Comparison of ENCODE assay signal across 21 cellular contexts in the genomic region with DNA sequence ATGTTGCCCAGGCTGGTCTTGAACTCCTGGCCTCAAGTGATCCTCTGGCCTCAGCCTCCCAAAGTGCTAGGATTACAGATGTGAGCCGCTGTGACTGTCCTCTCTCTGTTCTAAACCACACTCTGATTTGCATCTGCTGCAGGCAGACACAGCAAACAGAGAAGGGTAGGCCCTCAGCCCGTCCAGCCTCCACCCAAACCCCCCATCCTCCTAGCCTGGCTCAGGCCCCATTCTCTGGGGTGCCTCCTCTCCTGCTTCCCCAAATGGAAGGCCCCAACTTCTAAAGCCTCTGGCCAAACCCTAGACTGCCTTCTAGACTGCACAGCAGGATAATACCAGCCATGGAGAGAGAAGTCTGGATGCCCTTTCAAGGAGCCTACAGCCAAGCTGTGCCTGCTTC. TPM values are rescaled to one million over a fixed set of nuclear protein-coding genes. Genes with fewer than 3 reads are reported as not detected.
DNase-seq lines count a peak whose midpoint lies in the region; ATAC-seq, FAIRE-seq and TF ChIP-seq lines count a peak whose summit lies in the region.
"Had no signal": no experiment of that assay in that cellular context is flagged by ENCODE, and none has a peak within 500 bp of the region (broad histone marks: within the 10 kb centered on the region; RNA-seq: fewer than 3 reads in every experiment).

No MANE protein-coding gene starts in this region.

- H3K4me2 ChIP-seq in HepG2 (ENCODE audit: low read depth, low read length): no peak overlapping the region
- H3K4me2 ChIP-seq in osteoblast (ENCODE audit: insufficient read depth, low read length): no peak overlapping the region

- H2AFZ ChIP-seq in HepG2 (ENCODE audit: low read length) (no peak overlapping the region), osteoblast (ENCODE audit: low read length) (peak overlapping the region; percentile 40)
- H2AFZ ChIP-seq: neural progenitor cell had no signal

- no peak overlapping the region for H3K4me3 Mint-ChIP-seq in WTC11
- H3K4me3 Mint-ChIP-seq in immature natural killer cell: no peak overlapping the region
- H3K4me3 Mint-ChIP-seq: activated CD4-positive, alpha-beta T cell treated with anti-CD3 and anti-CD28 coated beads, Interleukin-2, amount 10 ng/mL, durations not matched to agents 7 days and 5 days; activated naive CD4-positive, alpha-beta T cell treated with anti-CD3 and anti-CD28 coated beads for 36 hours; activated T-cell treated with anti-CD3 and anti-CD28 coated beads, Interleukin-2, amount 50 U/mL, for 4 hours; neural progenitor cell had no signal

- POLR2A ChIA-PET in HepG2 (lab: Yijun Ruan, JAX): interaction anchor here (0.7 to 2.2 kb wide), 4 partner anchors 72 to 142 kb away, joined by 3 to 11 read pairs (median 4); a partner anchor contains a TSS
- POLR2A ChIA-PET in WTC11 (lab: Charles Lee): no interaction called here

- H3K36me3 ChIP-seq in right lobe of liver (no peaks in the 10 kb centered on the region), HepG2 (replicated peaks in 1 of 2; ENCODE audit: control insufficient read depth in 1 of 2, insufficient read depth in 2 of 2, low read length in 2 of 2) (no peaks in the 10 kb centered on the region), osteoblast (ENCODE audit: insufficient read depth, low read length) (no peaks in the 10 kb centered on the region)
- H3K36me3 ChIP-seq: BE2C, HAP-1, heart right ventricle, neural progenitor cell, prostate gland, thoracic aorta had no signal

- BruUV-seq in HepG2 (replicated peaks; lab: Mats Ljungman, UMichigan): no TSS peak

- H3K9me3 ChIP-seq in right lobe of liver: no peaks in the 10 kb centered on the region
- no peaks in the 10 kb centered on the region for H3K9me3 ChIP-seq in HepG2 (ENCODE audit: low read length)
- no peaks in the 10 kb centered on the region for H3K9me3 ChIP-seq in osteoblast (ENCODE audit: low read depth, low read length)
- H3K9me3 ChIP-seq: BE2C, HAP-1, heart right ventricle, prostate gland, thoracic aorta had no signal

- intact Hi-C loops in right lobe of liver (cut with DNase I): loop anchor here in 1 of 2 donors (2.0 to 10.0 kb wide), 2 partner anchors 101 to 205 kb away; no protein-coding TSS in a partner anchor
- intact Hi-C loops in HepG2 (cut with micrococcal nuclease; ENCODE audit: unreplicated experiment): no loop called here

- TF ChIP-seq EP300 in HepG2 (IDR thresholded peaks at IDR 0.05; ENCODE audit: low read depth in 2 of 2, low read length in 2 of 2) (no peak), HepG2 (CRISPR knock-in tag; IDR thresholded peaks at IDR 0.05; ENCODE audit: borderline replicate concordance) (no peak)

- 63% methylated on average over 2 of the region's 2 CpGs for WGBS in right lobe of liver (ENCODE audit: insufficient coverage, low coverage, low lambda C conversion rate, missing lambda C conversion rate)
- 39% methylated on average over 2 of the region's 2 CpGs for WGBS in HepG2 (ENCODE audit: low lambda C conversion rate)

- no peak overlapping the region for H3K9ac ChIP-seq in HepG2 (ENCODE audit: insufficient read depth, low read depth, low read length)
- H3K9ac ChIP-seq: neural progenitor cell had no signal

- H4K20me1 ChIP-seq in HepG2 (ENCODE audit: insufficient read depth, low read length) (no peaks in the 10 kb centered on the region), osteoblast (ENCODE audit: insufficient read depth, low read length) (no peaks in the 10 kb centered on the region)

- H3K4me1 ChIP-seq in right lobe of liver (no peaks in the 10 kb centered on the region), HepG2 (ENCODE audit: insufficient read depth, low read length) (peaks cover 34% of the 10 kb centered on the region), osteoblast (ENCODE audit: insufficient read depth, low read length) (peaks cover 10% of the 10 kb centered on the region)
- H3K4me1 ChIP-seq: HAP-1, prostate gland had no signal

- in situ Hi-C loops in HepG2 (cut with HindIII; ENCODE audit: extremely low pct_ligation_motif_present, low pct_unique_long_range_greater_than_20kb): no loop called here

- ATAC-seq in right lobe of liver (no peak), HepG2 (no peak), WTC11 (no peak), HG02642 (IDR thresholded peaks at IDR 0.05; ENCODE audit: poor library complexity, unreplicated experiment) (no peak)

- H3K4me3 ChIP-seq in right lobe of liver (no peak overlapping the region), HepG2 (replicated peaks in 1 of 3; ENCODE audit: insufficient read depth in 1 of 3, low read depth in 2 of 3, low read length in 3 of 3) (no peak overlapping the region), osteoblast (ENCODE audit: insufficient read depth, low read length) (no peak overlapping the region)
- H3K4me3 ChIP-seq: coronary artery, HAP-1, heart right ventricle, neural progenitor cell, prostate gland, SK-N-MC, thoracic aorta had no signal

- H3K4me1 Mint-ChIP-seq in WTC11: peaks cover 20% of the 10 kb centered on the region
- H3K4me1 Mint-ChIP-seq in immature natural killer cell: no peaks in the 10 kb centered on the region
- H3K4me1 Mint-ChIP-seq: activated CD4-positive, alpha-beta T cell treated with anti-CD3 and anti-CD28 coated beads, Interleukin-2, amount 10 ng/mL, durations not matched to agents 7 days and 5 days had no signal

- H3K27ac Mint-ChIP-seq in WTC11 (no peak overlapping the region; the same call in 1 of the 2 replicates), immature natural killer cell (no peak overlapping the region)
- H3K27ac Mint-ChIP-seq: activated CD4-positive, alpha-beta T cell treated with anti-CD3 and anti-CD28 coated beads, Interleukin-2, amount 10 ng/mL, durations not matched to agents 7 days and 5 days; activated naive CD4-positive, alpha-beta T cell treated with anti-CD3 and anti-CD28 coated beads for 36 hours; neural progenitor cell had no signal

- H3K27me3 ChIP-seq in right lobe of liver (no peaks in the 10 kb centered on the region), HepG2 (ENCODE audit: control insufficient read depth in 1 of 2, insufficient read depth in 2 of 2, low read length in 2 of 2) (peaks cover 9 to 30% of the 10 kb centered on the region in 2 experiments; a peak in 4 of 5 replicates), osteoblast (ENCODE audit: insufficient read depth, low read length) (no peaks in the 10 kb centered on the region)
- H3K27me3 ChIP-seq: BE2C had no signal

- CTCF ChIA-PET in HepG2 (lab: Yijun Ruan, JAX; ENCODE audit: low intra/inter-chr PET ratio, low total read pairs) (interaction anchor here (1.1 to 2.8 kb wide), 4 partner anchors 98 to 216 kb away, joined by 3 to 24 read pairs (median 12); a partner anchor contains a TSS), WTC11 (lab: Charles Lee) (interaction anchor here (0.5 to 7.1 kb wide), 38 partner anchors 8 to 698 kb away, joined by 3 to 177 read pairs (median 7); a partner anchor contains a TSS)

- TF ChIP-seq CTCF in right lobe of liver (IDR thresholded peaks at IDR 0.05) (no peak), HepG2 (CRISPR knock-in tag; IDR thresholded peaks at IDR 0.05) (no peak), WTC11 (IDR thresholded peaks at IDR 0.05) (no peak), osteoblast (IDR thresholded peaks at IDR 0.05; ENCODE audit: extremely low read depth, low read depth, low read length) (no peak)

- no peak for FAIRE-seq in HepG2 (lab: Jason Lieb, UNC)

- H3K27ac ChIP-seq in right lobe of liver (no peak overlapping the region), HepG2 (ENCODE audit: extremely low read length, insufficient read depth, low read length) (no peak overlapping the region), osteoblast (ENCODE audit: low read depth, low read length) (no peak overlapping the region)
- H3K27ac ChIP-seq: coronary artery, neural progenitor cell, prostate gland, SK-N-MC had no signal

- H3K9me3 Mint-ChIP-seq in WTC11 (no peaks in the 10 kb centered on the region), immature natural killer cell (no peaks in the 10 kb centered on the region)
- H3K9me3 Mint-ChIP-seq: activated CD4-positive, alpha-beta T cell treated with anti-CD3 and anti-CD28 coated beads, Interleukin-2, amount 10 ng/mL, durations not matched to agents 7 days and 5 days; activated naive CD4-positive, alpha-beta T cell treated with anti-CD3 and anti-CD28 coated beads for 36 hours; activated T-cell treated with anti-CD3 and anti-CD28 coated beads, Interleukin-2, amount 50 U/mL, for 4 hours; neural progenitor cell had no signal

- no peaks in the 10 kb centered on the region for H3K79me2 ChIP-seq in HepG2 (ENCODE audit: insufficient read depth, low read length)
- no peaks in the 10 kb centered on the region for H3K79me2 ChIP-seq in osteoblast (ENCODE audit: insufficient read depth, low read length)

- no peak for TF ChIP-seq POLR2A in right lobe of liver (IDR thresholded peaks at IDR 0.05)
- TF ChIP-seq POLR2A in HepG2 (IDR thresholded peaks at IDR 0.05; ENCODE audit: insufficient read depth in 1 of 2, low read depth in 2 of 2, low read length in 2 of 2): no peak

- DNase-seq in right lobe of liver (peak in 2 of 3 donors; percentile 13 to 30), HepG2 (ENCODE audit: low spot score) (no peak), WTC11 (ENCODE audit: low spot score) (peak; percentile 1), osteoblast (ENCODE audit: insufficient read length, low spot score, missing footprints) (peak; percentile 80), immature natural killer cell (no peak), NCI-H82 (lab: John Stamatoyannopoulos, UW) (no peak), epidermal melanocyte (ENCODE audit: insufficient read length, low spot score) (no peak)

- no peaks in the 10 kb centered on the region for H3K36me3 Mint-ChIP-seq in WTC11
- no peaks in the 10 kb centered on the region for H3K36me3 Mint-ChIP-seq in immature natural killer cell
- H3K36me3 Mint-ChIP-seq: neural progenitor cell had no signal

- peaks cover 2% of the 10 kb centered on the region for H3K27me3 Mint-ChIP-seq in WTC11 (ENCODE audit: low read depth)
- peaks cover 0 to 13% (median 2%) of the 10 kb centered on the region in 3 donors for H3K27me3 Mint-ChIP-seq in immature natural killer cell (ENCODE audit: low read depth in 3 of 3)

- TF ChIP-seq RAD21 in HepG2 (CRISPR knock-in tag; IDR thresholded peaks at IDR 0.05): no peak

RNA-seq across cellular contexts. Expression of a gene that starts 4.1 kb away (rescaled TPM):
- total RNA-seq in right lobe of liver (under 1 TPM; 0.18 to 0.50 (median 0.27) TPM), HepG2 (2016; rRNA removed; fragmentation: Illumina TruSeq; extraction: Trizol) (0.11 and 0.35 TPM in 2 replicates), WTC11 (2021) (1.5 to 2.2 TPM (median 1.6 TPM) in 3 replicates), osteoblast (under 0.01 TPM in 2 replicates)
- 0.20 TPM in 1 of 2 replicates, not detected in the other for total RNA-seq in HepG2 (2016; cell fraction: cytosol; rRNA removed; fragmentation: Illumina TruSeq; extraction: Trizol; ENCODE audit: low read depth)
- total RNA-seq in HepG2 (2016; cell fraction: insoluble cytoplasmic fraction; rRNA removed; fragmentation: Illumina TruSeq; extraction: Trizol): 0.50 TPM in 1 of 2 replicates, not detected in the other
- total RNA-seq in HepG2 (2016; cell fraction: membrane; rRNA removed; fragmentation: Illumina TruSeq; extraction: Trizol): 0.10 and 0.22 TPM in 2 replicates
- total RNA-seq in HepG2 (2016; cell fraction: nucleus; rRNA removed; fragmentation: Illumina TruSeq; extraction: Trizol): 0.63 TPM in 1 of 2 replicates, not detected in the other
- polyA plus RNA-seq in HepG2 (2011; rRNA removed) (0.16 and 0.29 TPM in 2 replicates), immature natural killer cell (1 to 10 TPM in 1 of 3 donors, not detected in 2; 1.1 TPM)
- polyA plus RNA-seq in HepG2 (2011; cell fraction: cytosol; rRNA removed): 0.08 and 0.24 TPM in 2 replicates
- polyA plus RNA-seq in HepG2 (2011; cell fraction: nucleus; rRNA removed): 0.24 and 0.99 TPM in 2 replicates
- polyA plus RNA-seq in HepG2 (2012): 0.13 TPM in 1 of 2 replicates, not detected in the other
- polyA plus RNA-seq in HepG2 (2016; cell fraction: cytosol; fragmentation: Illumina TruSeq; extraction: Trizol; ENCODE audit: low read depth): 0.18 TPM in 1 of 2 replicates, not detected in the other
- 0.39 TPM in 1 of 2 replicates, not detected in the other for polyA plus RNA-seq in HepG2 (2016; cell fraction: insoluble cytoplasmic fraction; fragmentation: Illumina TruSeq; extraction: Trizol; ENCODE audit: low read depth)
- 0.11 and 0.38 TPM in 2 replicates for polyA plus RNA-seq in HepG2 (2016; cell fraction: membrane; fragmentation: Illumina TruSeq; extraction: Trizol; ENCODE audit: low read depth)
- polyA plus RNA-seq in HepG2 (2016; cell fraction: nucleus; fragmentation: Illumina TruSeq; extraction: Trizol; ENCODE audit: insufficient read depth, low read depth): not detected in 2 replicates
- 0.78 TPM in 1 of 2 replicates, not detected in the other for polyA minus RNA-seq in HepG2 (2011; rRNA and poly(A)+ RNA removed; ENCODE audit: low replicate concordance)
- polyA minus RNA-seq in HepG2 (2011; cell fraction: cytosol; rRNA and poly(A)+ RNA removed): not detected in 2 replicates
- not detected in 2 replicates for polyA minus RNA-seq in HepG2 (2011; cell fraction: nucleus; rRNA and poly(A)+ RNA removed)
- total RNA-seq: activated CD4-positive, alpha-beta T cell treated with anti-CD3 and anti-CD28 coated beads, Interleukin-2, amount 10 ng/mL, durations not matched to agents 7 days and 5 days; activated naive CD4-positive, alpha-beta T cell treated with anti-CD3 and anti-CD28 coated beads for 36 hours; activated T-cell treated with anti-CD3 and anti-CD28 coated beads, Interleukin-2, amount 50 U/mL, for 4 hours; esophagus mucosa; lung microvascular endothelial cell had no signal

RNA-seq across cellular contexts. Expression of a gene that starts 20.2 kb away (rescaled TPM):
- total RNA-seq in right lobe of liver (10 to 100 TPM; 29.9 to 42.4 (median 35.1) TPM), HepG2 (2016; rRNA removed; fragmentation: Illumina TruSeq; extraction: Trizol) (137 and 310 TPM in 2 replicates), WTC11 (2021) (128 to 162 TPM (median 148 TPM) in 3 replicates), osteoblast (72.7 and 81.0 TPM in 2 replicates)
- 12.3 and 15.8 TPM in 2 replicates for total RNA-seq in HepG2 (2016; cell fraction: cytosol; rRNA removed; fragmentation: Illumina TruSeq; extraction: Trizol; ENCODE audit: low read depth)
- 133 and 270 TPM in 2 replicates for total RNA-seq in HepG2 (2016; cell fraction: insoluble cytoplasmic fraction; rRNA removed; fragmentation: Illumina TruSeq; extraction: Trizol)
- total RNA-seq in HepG2 (2016; cell fraction: membrane; rRNA removed; fragmentation: Illumina TruSeq; extraction: Trizol): 28.2 and 35.7 TPM in 2 replicates
- total RNA-seq in HepG2 (2016; cell fraction: nucleus; rRNA removed; fragmentation: Illumina TruSeq; extraction: Trizol): 141 TPM in 2 replicates
- polyA plus RNA-seq in HepG2 (2011; rRNA removed) (107 and 111 TPM in 2 replicates), immature natural killer cell (100 to 1,000 TPM in 2 of 3 donors, 10 to 100 TPM in 1; 76.5 to 109 (median 101) TPM)
- 91.0 and 97.8 TPM in 2 replicates for polyA plus RNA-seq in HepG2 (2011; cell fraction: cytosol; rRNA removed)
- 171 and 192 TPM in 2 replicates for polyA plus RNA-seq in HepG2 (2011; cell fraction: nucleus; rRNA removed)
- polyA plus RNA-seq in HepG2 (2012): 121 and 137 TPM in 2 replicates
- 6.8 and 7.8 TPM in 2 replicates for polyA plus RNA-seq in HepG2 (2016; cell fraction: cytosol; fragmentation: Illumina TruSeq; extraction: Trizol; ENCODE audit: low read depth)
- 145 and 179 TPM in 2 replicates for polyA plus RNA-seq in HepG2 (2016; cell fraction: insoluble cytoplasmic fraction; fragmentation: Illumina TruSeq; extraction: Trizol; ENCODE audit: low read depth)
- polyA plus RNA-seq in HepG2 (2016; cell fraction: membrane; fragmentation: Illumina TruSeq; extraction: Trizol; ENCODE audit: low read depth): 17.0 and 18.1 TPM in 2 replicates
- polyA plus RNA-seq in HepG2 (2016; cell fraction: nucleus; fragmentation: Illumina TruSeq; extraction: Trizol; ENCODE audit: insufficient read depth, low read depth): 110 and 140 TPM in 2 replicates
- 364 and 446 TPM in 2 replicates for polyA minus RNA-seq in HepG2 (2011; rRNA and poly(A)+ RNA removed; ENCODE audit: low replicate concordance)
- polyA minus RNA-seq in HepG2 (2011; cell fraction: cytosol; rRNA and poly(A)+ RNA removed): 88.8 and 91.3 TPM in 2 replicates
- 191 and 216 TPM in 2 replicates for polyA minus RNA-seq in HepG2 (2011; cell fraction: nucleus; rRNA and poly(A)+ RNA removed)

RNA-seq across cellular contexts. Expression of a gene that starts 28.2 kb away (rescaled TPM):
- total RNA-seq in right lobe of liver (under 1 TPM; 0.20 to 0.99 (median 0.35) TPM), HepG2 (2016; rRNA removed; fragmentation: Illumina TruSeq; extraction: Trizol) (14.5 and 15.3 TPM in 2 replicates), WTC11 (2021) (62.2 to 82.2 TPM (median 66.3 TPM) in 3 replicates), osteoblast (0.72 and 1.2 TPM in 2 replicates)
- 9.5 and 10.9 TPM in 2 replicates for total RNA-seq in HepG2 (2016; cell fraction: cytosol; rRNA removed; fragmentation: Illumina TruSeq; extraction: Trizol; ENCODE audit: low read depth)
- total RNA-seq in HepG2 (2016; cell fraction: insoluble cytoplasmic fraction; rRNA removed; fragmentation: Illumina TruSeq; extraction: Trizol): 10.5 and 15.3 TPM in 2 replicates
- total RNA-seq in HepG2 (2016; cell fraction: membrane; rRNA removed; fragmentation: Illumina TruSeq; extraction: Trizol): 11.6 and 11.8 TPM in 2 replicates
- total RNA-seq in HepG2 (2016; cell fraction: nucleus; rRNA removed; fragmentation: Illumina TruSeq; extraction: Trizol): 16.1 and 18.1 TPM in 2 replicates
- polyA plus RNA-seq in HepG2 (2011; rRNA removed) (13.2 and 15.2 TPM in 2 replicates), immature natural killer cell (under 1 TPM in 1 of 3 donors, not detected in 2; 0.37 TPM)
- polyA plus RNA-seq in HepG2 (2011; cell fraction: cytosol; rRNA removed): 3.7 and 7.3 TPM in 2 replicates
- polyA plus RNA-seq in HepG2 (2011; cell fraction: nucleus; rRNA removed): 33.4 and 44.5 TPM in 2 replicates
- polyA plus RNA-seq in HepG2 (2012): 4.1 and 7.4 TPM in 2 replicates
- polyA plus RNA-seq in HepG2 (2016; cell fraction: cytosol; fragmentation: Illumina TruSeq; extraction: Trizol; ENCODE audit: low read depth): 1.2 and 1.7 TPM in 2 replicates
- 11.3 and 16.8 TPM in 2 replicates for polyA plus RNA-seq in HepG2 (2016; cell fraction: insoluble cytoplasmic fraction; fragmentation: Illumina TruSeq; extraction: Trizol; ENCODE audit: low read depth)
- polyA plus RNA-seq in HepG2 (2016; cell fraction: membrane; fragmentation: Illumina TruSeq; extraction: Trizol; ENCODE audit: low read depth): 3.7 and 5.4 TPM in 2 replicates
- polyA plus RNA-seq in HepG2 (2016; cell fraction: nucleus; fragmentation: Illumina TruSeq; extraction: Trizol; ENCODE audit: insufficient read depth, low read depth): 81.4 and 94.7 TPM in 2 replicates
- polyA minus RNA-seq in HepG2 (2011; rRNA and poly(A)+ RNA removed; ENCODE audit: low replicate concordance): 25.0 and 60.4 TPM in 2 replicates
- polyA minus RNA-seq in HepG2 (2011; cell fraction: cytosol; rRNA and poly(A)+ RNA removed): 8.2 and 9.4 TPM in 2 replicates
- polyA minus RNA-seq in HepG2 (2011; cell fraction: nucleus; rRNA and poly(A)+ RNA removed): 12.9 and 15.5 TPM in 2 replicates

RNA-seq across cellular contexts. Expression of a gene that starts 48.7 kb away (rescaled TPM):
- total RNA-seq in right lobe of liver (under 1 TPM in 4 of 6 experiments, not detected in 2; 0.31 to 0.62 (median 0.38) TPM), HepG2 (2016; rRNA removed; fragmentation: Illumina TruSeq; extraction: Trizol) (0.11 TPM in 1 of 2 replicates, not detected in the other), WTC11 (2021) (13.4 to 16.8 TPM (median 15.6 TPM) in 3 replicates), osteoblast (under 0.01 TPM in 1 of 2 replicates, not detected in the other)
- total RNA-seq in HepG2 (2016; cell fraction: cytosol; rRNA removed; fragmentation: Illumina TruSeq; extraction: Trizol; ENCODE audit: low read depth): not detected in 2 replicates
- not detected in 2 replicates for total RNA-seq in HepG2 (2016; cell fraction: insoluble cytoplasmic fraction; rRNA removed; fragmentation: Illumina TruSeq; extraction: Trizol)
- total RNA-seq in HepG2 (2016; cell fraction: membrane; rRNA removed; fragmentation: Illumina TruSeq; extraction: Trizol): 0.14 TPM in 1 of 2 replicates, not detected in the other
- total RNA-seq in HepG2 (2016; cell fraction: nucleus; rRNA removed; fragmentation: Illumina TruSeq; extraction: Trizol): not detected in 2 replicates
- polyA plus RNA-seq in HepG2 (2011; rRNA removed) (0.07 and 0.11 TPM in 2 replicates), immature natural killer cell (under 1 TPM in 1 of 3 donors, not detected in 2; 0.20 TPM)
- 0.10 and 0.20 TPM in 2 replicates for polyA plus RNA-seq in HepG2 (2011; cell fraction: cytosol; rRNA removed)
- polyA plus RNA-seq in HepG2 (2011; cell fraction: nucleus; rRNA removed): 0.14 TPM in 1 of 2 replicates, not detected in the other
- polyA plus RNA-seq in HepG2 (2012): 0.24 TPM in 1 of 2 replicates, not detected in the other
- 0.38 and 0.43 TPM in 2 replicates for polyA plus RNA-seq in HepG2 (2016; cell fraction: cytosol; fragmentation: Illumina TruSeq; extraction: Trizol; ENCODE audit: low read depth)
- not detected in 2 replicates for polyA plus RNA-seq in HepG2 (2016; cell fraction: insoluble cytoplasmic fraction; fragmentation: Illumina TruSeq; extraction: Trizol; ENCODE audit: low read depth)
- polyA plus RNA-seq in HepG2 (2016; cell fraction: membrane; fragmentation: Illumina TruSeq; extraction: Trizol; ENCODE audit: low read depth): 0.15 and 0.29 TPM in 2 replicates
- polyA plus RNA-seq in HepG2 (2016; cell fraction: nucleus; fragmentation: Illumina TruSeq; extraction: Trizol; ENCODE audit: insufficient read depth, low read depth): not detected in 2 replicates
- polyA minus RNA-seq in HepG2 (2011; rRNA and poly(A)+ RNA removed; ENCODE audit: low replicate concordance): 1.1 TPM in 1 of 2 replicates, not detected in the other
- polyA minus RNA-seq in HepG2 (2011; cell fraction: cytosol; rRNA and poly(A)+ RNA removed): not detected in 2 replicates
- polyA minus RNA-seq in HepG2 (2011; cell fraction: nucleus; rRNA and poly(A)+ RNA removed): not detected in 2 replicates
- total RNA-seq: activated T-cell treated with anti-CD3 and anti-CD28 coated beads, Interleukin-2, amount 50 U/mL, for 4 hours had no signal

Comparison
In these comparisons a context has a peak if more than half of its experiments do, and no peak if none do; other contexts are left out.
1. DNase-seq: peak in right lobe of liver (2 of 3), WTC11 (single experiment) and osteoblast (single experiment); none in HepG2 (single experiment), immature natural killer cell (0 of 3), NCI-H82 (single experiment) and epidermal melanocyte (single experiment).